ENCODE assay signal across 1 cellular context in genomic region chr2:65371094-65371474, GRCh38.
TF ChIP-seq lines count a peak whose summit lies in the region.

No MANE protein-coding gene starts in this region.

TF ChIP-seq in IMR-90, 13 proteins besides CTCF, POLR2A, EP300 and RAD21 (continued from another document):
- TF ChIP-seq ELK1 (IDR thresholded peaks at IDR 0.05; ENCODE audit: borderline replicate concordance, low read depth, low read length) (no peak), USF2 (IDR thresholded peaks at IDR 0.05; ENCODE audit: low read depth, low read length) (no peak), MAZ (IDR thresholded peaks at IDR 0.05; ENCODE audit: borderline replicate concordance, low read depth, low read length) (no peak), RFX5 (IDR thresholded peaks at IDR 0.05; ENCODE audit: low read depth, low read length) (no peak), BHLHE40 (IDR thresholded peaks at IDR 0.05; ENCODE audit: low read depth, low read length) (no peak), MXI1 (IDR thresholded peaks at IDR 0.05; ENCODE audit: borderline replicate concordance, low read depth, low read length) (no peak)
TF ChIP-seq in IMR-90: peak in this region for 0.
